ENCODE assay signal across 1 cellular context in the genomic region with DNA sequence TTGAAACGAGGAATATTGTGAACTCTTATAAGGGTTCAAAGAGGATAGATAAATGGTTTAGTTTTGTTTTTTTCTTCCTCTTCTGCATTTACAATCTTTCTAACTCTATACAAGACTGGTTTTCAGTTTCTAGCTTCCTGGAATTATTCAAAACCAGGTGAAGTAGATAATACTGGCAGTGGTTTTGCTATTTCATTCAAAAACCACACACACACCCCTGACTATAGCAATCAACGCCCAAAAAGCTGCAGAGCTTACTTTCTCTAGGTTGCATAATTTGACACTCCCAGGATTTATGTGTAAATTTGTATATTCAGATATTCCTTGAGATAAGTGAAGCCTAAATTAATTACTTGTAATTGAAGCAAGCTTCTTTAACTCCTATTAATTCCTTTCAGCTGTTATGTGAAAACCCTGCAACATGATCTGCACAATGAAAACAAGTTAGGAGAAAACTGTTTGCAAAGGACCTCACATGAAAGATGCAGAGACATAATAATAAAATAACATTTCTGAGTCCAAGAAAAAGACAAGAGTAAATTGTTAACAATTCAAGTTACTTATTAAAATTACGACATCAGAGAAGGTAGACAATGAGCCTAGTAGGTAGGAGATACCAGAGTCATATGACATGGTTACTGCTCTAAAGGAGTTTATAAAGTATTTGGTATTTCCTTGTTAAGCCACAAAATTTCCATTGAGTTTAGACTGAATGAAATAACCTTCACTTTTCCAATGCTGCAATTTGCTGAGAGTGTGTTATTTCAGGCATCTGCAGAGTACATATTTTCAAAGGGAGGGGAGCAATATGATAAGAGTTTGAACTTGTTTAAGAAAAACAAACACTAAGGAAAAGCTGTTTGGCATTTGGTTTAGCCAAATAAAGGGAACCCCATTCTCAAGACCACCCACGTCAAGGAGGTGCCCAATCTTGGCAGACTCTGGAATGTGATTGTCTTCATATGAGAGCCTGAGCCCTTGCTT.
TF ChIP-seq lines count a peak whose summit lies in the region.

No MANE protein-coding gene starts in this region.

TF ChIP-seq in HepG2, 621 proteins besides CTCF, POLR2A, EP300 and RAD21 (continued from another document and continues in another):
- no peak for TF ChIP-seq THRA (CRISPR knock-in tag; IDR thresholded peaks at IDR 0.05; ENCODE audit: borderline replicate concordance)
- TF ChIP-seq ZNF510 (CRISPR knock-in tag; IDR thresholded peaks at IDR 0.05; ENCODE audit: low read depth) = no peak
- no peak for TF ChIP-seq JUN (CRISPR knock-in tag; IDR thresholded peaks at IDR 0.05)
- TF ChIP-seq, protein P1, sequence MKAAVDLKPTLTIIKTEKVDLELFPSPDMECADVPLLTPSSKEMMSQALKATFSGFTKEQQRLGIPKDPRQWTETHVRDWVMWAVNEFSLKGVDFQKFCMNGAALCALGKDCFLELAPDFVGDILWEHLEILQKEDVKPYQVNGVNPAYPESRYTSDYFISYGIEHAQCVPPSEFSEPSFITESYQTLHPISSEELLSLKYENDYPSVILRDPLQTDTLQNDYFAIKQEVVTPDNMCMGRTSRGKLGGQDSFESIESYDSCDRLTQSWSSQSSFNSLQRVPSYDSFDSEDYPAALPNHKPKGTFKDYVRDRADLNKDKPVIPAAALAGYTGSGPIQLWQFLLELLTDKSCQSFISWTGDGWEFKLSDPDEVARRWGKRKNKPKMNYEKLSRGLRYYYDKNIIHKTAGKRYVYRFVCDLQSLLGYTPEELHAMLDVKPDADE (CRISPR knock-in tag; IDR thresholded peaks at IDR 0.05) = no peak
- peak; percentile 58; the same call in 1 of the 2 replicates for TF ChIP-seq IRF2 (CRISPR knock-in tag; IDR thresholded peaks at IDR 0.05)
- no peak for TF ChIP-seq ISX (CRISPR knock-in tag; conservative IDR thresholded peaks at IDR 0.05)
- TF ChIP-seq ZNF547 (CRISPR knock-in tag; IDR thresholded peaks at IDR 0.05) = no peak
- no peak for TF ChIP-seq CHD2 (IDR thresholded peaks at IDR 0.05; ENCODE audit: low read depth, low read length)
- TF ChIP-seq REPIN1 (CRISPR knock-in tag; IDR thresholded peaks at IDR 0.05; ENCODE audit: borderline replicate concordance, low read depth) = no peak
- no peak for TF ChIP-seq ZFYVE20 (CRISPR knock-in tag; IDR thresholded peaks at IDR 0.05; ENCODE audit: borderline replicate concordance, low read depth)
- no peak for TF ChIP-seq NBN (conservative IDR thresholded peaks at IDR 0.05)
- no peak for TF ChIP-seq NFE2L1 (CRISPR knock-in tag; IDR thresholded peaks at IDR 0.05; ENCODE audit: borderline replicate concordance)
- no peak for TF ChIP-seq KLF13 (CRISPR knock-in tag; IDR thresholded peaks at IDR 0.05)
- TF ChIP-seq ZNF326 (CRISPR knock-in tag; IDR thresholded peaks at IDR 0.05; ENCODE audit: borderline replicate concordance) = no peak
- TF ChIP-seq RFXAP (CRISPR knock-in tag; IDR thresholded peaks at IDR 0.05; ENCODE audit: borderline replicate concordance) = no peak
- no peak for TF ChIP-seq ZNF543 (CRISPR knock-in tag; IDR thresholded peaks at IDR 0.05)
- TF ChIP-seq ZNF160 (CRISPR knock-in tag; IDR thresholded peaks at IDR 0.05) = no peak
- no peak for TF ChIP-seq YEATS2 (CRISPR knock-in tag; IDR thresholded peaks at IDR 0.05; ENCODE audit: borderline replicate concordance)
- TF ChIP-seq RELA (CRISPR knock-in tag; IDR thresholded peaks at IDR 0.05) = no peak
- TF ChIP-seq GTF3A (CRISPR knock-in tag; conservative IDR thresholded peaks at IDR 0.05) = no peak
- TF ChIP-seq CBX1 (IDR thresholded peaks at IDR 0.05; ENCODE audit: low read depth) = no peak
- no peak for TF ChIP-seq SP2 (CRISPR knock-in tag; IDR thresholded peaks at IDR 0.05)
- TF ChIP-seq NONO (IDR thresholded peaks at IDR 0.05) = no peak
- no peak for TF ChIP-seq NONO (CRISPR knock-in tag; conservative IDR thresholded peaks at IDR 0.05)
- TF ChIP-seq, protein P2, sequence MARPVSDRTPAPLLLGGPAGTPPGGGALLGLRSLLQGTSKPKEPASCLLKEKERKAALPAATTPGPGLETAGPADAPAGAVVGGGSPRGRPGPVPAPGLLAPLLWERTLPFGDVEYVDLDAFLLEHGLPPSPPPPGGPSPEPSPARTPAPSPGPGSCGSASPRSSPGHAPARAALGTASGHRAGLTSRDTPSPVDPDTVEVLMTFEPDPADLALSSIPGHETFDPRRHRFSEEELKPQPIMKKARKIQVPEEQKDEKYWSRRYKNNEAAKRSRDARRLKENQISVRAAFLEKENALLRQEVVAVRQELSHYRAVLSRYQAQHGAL (CRISPR knock-in tag; IDR thresholded peaks at IDR 0.05; ENCODE audit: not compliant biosample characterization) = no peak
- no peak; a peak in 1 of 4 replicates for TF ChIP-seq KLF16 (CRISPR knock-in tag; IDR thresholded peaks at IDR 0.05)
- TF ChIP-seq TOPORS (CRISPR knock-in tag; IDR thresholded peaks at IDR 0.05) = no peak
- no peak for TF ChIP-seq ATF7-NPFF (CRISPR knock-in tag; IDR thresholded peaks at IDR 0.05; ENCODE audit: low read depth)
- TF ChIP-seq SMARCE1 (IDR thresholded peaks at IDR 0.05; ENCODE audit: borderline replicate concordance) = no peak
- TF ChIP-seq RFX1 (IDR thresholded peaks at IDR 0.05) = no peak
- no peak for TF ChIP-seq IKZF4 (CRISPR knock-in tag; IDR thresholded peaks at IDR 0.05; ENCODE audit: borderline replicate concordance, low read depth, not compliant biosample characterization)
- TF ChIP-seq TARDBP (CRISPR knock-in tag; IDR thresholded peaks at IDR 0.05) = no peak; the same call in 1 of the 2 replicates
- TF ChIP-seq, protein P3, sequence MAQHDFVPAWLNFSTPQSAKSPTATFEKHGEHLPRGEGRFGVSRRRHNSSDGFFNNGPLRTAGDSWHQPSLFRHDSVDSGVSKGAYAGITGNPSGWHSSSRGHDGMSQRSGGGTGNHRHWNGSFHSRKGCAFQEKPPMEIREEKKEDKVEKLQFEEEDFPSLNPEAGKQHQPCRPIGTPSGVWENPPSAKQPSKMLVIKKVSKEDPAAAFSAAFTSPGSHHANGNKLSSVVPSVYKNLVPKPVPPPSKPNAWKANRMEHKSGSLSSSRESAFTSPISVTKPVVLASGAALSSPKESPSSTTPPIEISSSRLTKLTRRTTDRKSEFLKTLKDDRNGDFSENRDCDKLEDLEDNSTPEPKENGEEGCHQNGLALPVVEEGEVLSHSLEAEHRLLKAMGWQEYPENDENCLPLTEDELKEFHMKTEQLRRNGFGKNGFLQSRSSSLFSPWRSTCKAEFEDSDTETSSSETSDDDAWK (CRISPR knock-in tag; IDR thresholded peaks at IDR 0.05) = no peak
- TF ChIP-seq KIAA2018 (CRISPR knock-in tag; IDR thresholded peaks at IDR 0.05; ENCODE audit: borderline replicate concordance) = no peak
- TF ChIP-seq FLYWCH1 (CRISPR knock-in tag; IDR thresholded peaks at IDR 0.05) = no peak
- TF ChIP-seq MAFF (IDR thresholded peaks at IDR 0.05; ENCODE audit: low read depth, low read length) = peak; percentile 79
- TF ChIP-seq ZNF414 (CRISPR knock-in tag; IDR thresholded peaks at IDR 0.05) = no peak
- no peak for TF ChIP-seq ZBED4 (CRISPR knock-in tag; IDR thresholded peaks at IDR 0.05; ENCODE audit: borderline replicate concordance)
- TF ChIP-seq ZNF790 (CRISPR knock-in tag; IDR thresholded peaks at IDR 0.05; ENCODE audit: borderline replicate concordance) = no peak
- TF ChIP-seq, protein P4, sequence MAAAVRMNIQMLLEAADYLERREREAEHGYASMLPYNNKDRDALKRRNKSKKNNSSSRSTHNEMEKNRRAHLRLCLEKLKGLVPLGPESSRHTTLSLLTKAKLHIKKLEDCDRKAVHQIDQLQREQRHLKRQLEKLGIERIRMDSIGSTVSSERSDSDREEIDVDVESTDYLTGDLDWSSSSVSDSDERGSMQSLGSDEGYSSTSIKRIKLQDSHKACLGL (CRISPR knock-in tag; IDR thresholded peaks at IDR 0.05) = no peak
- TF ChIP-seq TBX3 (IDR thresholded peaks at IDR 0.05; ENCODE audit: borderline replicate concordance) = no peak
- TF ChIP-seq HOXA9 (CRISPR knock-in tag; IDR thresholded peaks at IDR 0.05; ENCODE audit: borderline replicate concordance) = no peak
- TF ChIP-seq ZNF569 (CRISPR knock-in tag; IDR thresholded peaks at IDR 0.05; ENCODE audit: borderline replicate concordance) = no peak
